9 cellular contexts compared by ENCODE assay signal in genomic region chr17:31561469-31562412, GRCh38.
DNase-seq lines count a peak whose midpoint lies in the region; ATAC-seq and TF ChIP-seq lines count a peak whose summit lies in the region.
"Had no signal": no experiment of that assay in that cellular context is flagged by ENCODE, and none has a peak within 500 bp of the region (broad histone marks: within the 10 kb centered on the region; RNA-seq: fewer than 3 reads in every experiment).

No MANE protein-coding gene starts in this region.

- no peaks in the 10 kb centered on the region for H3K79me1 ChIP-seq in H9 (ENCODE audit: insufficient read depth, low read depth, low read length, poor library complexity, severe bottlenecking)

- no peak overlapping the region for H4K8ac ChIP-seq in H9 (replicated peaks; ENCODE audit: insufficient read length, low read depth, low read length)

- no peak overlapping the region for H3K23ac ChIP-seq in H9 (ENCODE audit: insufficient read length, low read depth, low read length)

- no peak for TF ChIP-seq RAD21 in SK-N-SH (IDR thresholded peaks at IDR 0.05; ENCODE audit: low read length)

- no peak overlapping the region for H4K91ac ChIP-seq in H9 (ENCODE audit: insufficient read length, low read depth, low read length)

- no peak overlapping the region for H2BK15ac ChIP-seq in H9 (ENCODE audit: low read depth, low read length)

- H3K79me2 ChIP-seq in H9 (ENCODE audit: insufficient read depth, low read length) = no peaks in the 10 kb centered on the region; the same call in 1 of the 2 replicates
- peaks cover 64% of the 10 kb centered on the region for H3K79me2 ChIP-seq in SK-N-SH (ENCODE audit: insufficient read depth)

- H4K5ac ChIP-seq in H9 (ENCODE audit: insufficient read length, low read depth, low read length) = no peak overlapping the region

- no peak overlapping the region for H2BK12ac ChIP-seq in H9 (ENCODE audit: insufficient read length, low read depth, low read length)

- H3K4me1 Mint-ChIP-seq in H9 = peaks cover 50 to 59% of the 10 kb centered on the region in 2 experiments

- no peak overlapping the region for H2BK20ac ChIP-seq in H9 (ENCODE audit: low read depth, low read length, poor library complexity, severe bottlenecking)

- H3K4me3 Mint-ChIP-seq in H9 = peak overlapping the region in 1 of 2 experiments; percentile 53; a peak in 2 of 5 replicates

- CTCF ChIA-PET in SK-N-SH (lab: Yijun Ruan, JAX) = interaction anchor here (1.1 to 15.6 kb wide), 3 partner anchors 13 to 281 kb away, joined by 3 to 338 read pairs (median 3); no protein-coding TSS in a partner anchor

- H3K4me1 ChIP-seq in H9 (ENCODE audit: insufficient read depth, low read length) (peaks cover 9% of the 10 kb centered on the region; the same call in 1 of the 2 replicates), SK-N-SH (ENCODE audit: control insufficient read depth in 1 of 2, insufficient read depth in 2 of 2, low read depth in 1 of 2, low read length in 1 of 2) (peaks cover 15 to 44% of the 10 kb centered on the region in 2 experiments; a peak in 3 of 4 replicates)

- H3K36me3 ChIP-seq in SK-N-SH (replicated peaks in 1 of 2; ENCODE audit: control insufficient read depth in 1 of 2, insufficient read depth in 2 of 2, low read length in 1 of 2) = no peaks in the 10 kb centered on the region

- no peak overlapping the region for H2BK5ac ChIP-seq in H9 (ENCODE audit: insufficient read length, low read length)

- H3K9me3 ChIP-seq in H9 (ENCODE audit: control insufficient read depth, low read depth, low read length) (no peaks in the 10 kb centered on the region), SK-N-SH (no peaks in the 10 kb centered on the region)

- no peak for ATAC-seq in GM18868 (IDR thresholded peaks at IDR 0.05; ENCODE audit: unreplicated experiment)
- no peak for ATAC-seq in HG03025 (IDR thresholded peaks at IDR 0.05; ENCODE audit: low FRiP score, unreplicated experiment)

- no peak overlapping the region for H3K18ac ChIP-seq in H9 (ENCODE audit: insufficient read length, low read depth, low read length)

- H3K27me3 ChIP-seq in H9 (ENCODE audit: insufficient read depth, low read length) = peaks cover 4% of the 10 kb centered on the region; the same call in 1 of the 2 replicates
- H3K27me3 ChIP-seq in SK-N-SH (ENCODE audit: insufficient read depth) = no peaks in the 10 kb centered on the region
- H3K27me3 ChIP-seq: SJSA1 had no signal

- no peaks in the 10 kb centered on the region; a peak in 1 of 5 replicates for H3K9me3 Mint-ChIP-seq in H9

- H3K27ac ChIP-seq in H9 (ENCODE audit: insufficient read length, low read depth, low read length) = no peak overlapping the region
- peak overlapping the region; percentile 69 to 86 for H3K27ac ChIP-seq in SK-N-SH (ENCODE audit: low read depth in 2 of 2, low read length in 1 of 2)
- H3K27ac ChIP-seq: SJSA1 had no signal

- no peak overlapping the region for H3K56ac ChIP-seq in H9 (ENCODE audit: insufficient read length, low read depth, low read length)

- H2BK120ac ChIP-seq in H9 (ENCODE audit: low read depth, low read length, poor library complexity, severe bottlenecking) = no peak overlapping the region

- no peak overlapping the region for H2AFZ ChIP-seq in H9 (ENCODE audit: low read length)
- peak overlapping the region; percentile 31; the same call in 1 of the 2 replicates for H2AFZ ChIP-seq in SK-N-SH (ENCODE audit: low read depth)

- no peak for TF ChIP-seq CTCF in H9 (conservative IDR thresholded peaks at IDR 0.05)
- no peak for TF ChIP-seq CTCF in SK-N-SH (IDR thresholded peaks at IDR 0.05)

- no peak overlapping the region for H3K27ac Mint-ChIP-seq in H9

- H3K9ac ChIP-seq in H9 (ENCODE audit: extremely low read depth, insufficient read length, low read length) (no peak overlapping the region), SK-N-SH (peak overlapping the region; percentile 65)

- peaks cover 39% of the 10 kb centered on the region for H3F3A ChIP-seq in SK-N-SH (replicated peaks; ENCODE audit: insufficient read depth)

- peak in 1 of 2 experiments; percentile 7; a peak in 1 of 4 replicates for TF ChIP-seq EP300 in SK-N-SH (IDR thresholded peaks at IDR 0.05; ENCODE audit: borderline replicate concordance in 1 of 2, low read depth in 1 of 2, low read length in 1 of 2)

- H3K14ac ChIP-seq in H9 (ENCODE audit: insufficient read depth, low read length) = no peak overlapping the region

- H3K4me2 ChIP-seq in H9 (ENCODE audit: insufficient read depth, insufficient read length, low read length) = peak overlapping the region; percentile 9
- H3K4me2 ChIP-seq in SK-N-SH = peak overlapping the region; percentile 76

- peaks cover 52% of the 10 kb centered on the region for H3K27me3 Mint-ChIP-seq in H9 (ENCODE audit: low read depth)

- DNase-seq in H9 (no peak), SK-N-SH (no peak), glomerular visceral epithelial cell (ENCODE audit: extremely low spot score) (peak; percentile 62), skeletal muscle cell (ENCODE audit: low read depth) (no peak), midbrain (lab: John Stamatoyannopoulos, UW) (no peak), OCI-M1 (lab: John Stamatoyannopoulos, UW) (no peak)

- H3K4me3 ChIP-seq in SK-N-SH (ENCODE audit: low read depth in 2 of 2, low read length in 1 of 2) (peak overlapping the region in 1 of 2 experiments; percentile 45; a peak in 2 of 4 replicates), skeletal muscle cell (ENCODE audit: low read depth, low read length) (peak overlapping the region; percentile 86)
- H3K4me3 ChIP-seq: SJSA1 had no signal

- POLR2A ChIA-PET in SK-N-SH (lab: Yijun Ruan, JAX) = interaction anchor here (0.6 kb wide), 1 partner anchor 187 kb away, joined by 3 read pairs; no protein-coding TSS in a partner anchor

- H3K23me2 ChIP-seq in H9 (ENCODE audit: insufficient read length, low read depth, low read length, poor library complexity, severe bottlenecking) = peaks cover 3% of the 10 kb centered on the region

- no peak overlapping the region for H2AK5ac ChIP-seq in H9 (ENCODE audit: insufficient read length, low read length)

- no peaks in the 10 kb centered on the region for H3K36me3 Mint-ChIP-seq in H9 (ENCODE audit: insufficient read depth in 1 of 3, low read depth in 3 of 3)

- H3K9me2 ChIP-seq in SK-N-SH = no peaks in the 10 kb centered on the region

- no peak overlapping the region for H3K4ac ChIP-seq in H9 (ENCODE audit: low read depth, low read length)

- no peaks in the 10 kb centered on the region for H4K20me1 ChIP-seq in H9 (ENCODE audit: control insufficient read depth, insufficient read depth, insufficient read length)
- H4K20me1 ChIP-seq in SK-N-SH (ENCODE audit: insufficient read depth) = no peaks in the 10 kb centered on the region

- H3T11ph ChIP-seq in H9 (ENCODE audit: low read length) = no peak overlapping the region

- WGBS in H9 (ENCODE audit: extremely low coverage, insufficient read length, low lambda C conversion rate) = no CpG with 5 or more reads among the region's 10 CpGs
- 39% methylated on average over 10 of the region's 10 CpGs for WGBS in SK-N-SH (ENCODE audit: low lambda C conversion rate)

TF ChIP-seq in SK-N-SH, 30 proteins besides CTCF, POLR2A, EP300 and RAD21:
- TF ChIP-seq SMC3 (IDR thresholded peaks at IDR 0.05; ENCODE audit: low read depth, low read length) (no peak), TCF12 (IDR thresholded peaks at IDR 0.05) (peak; percentile 42; the same call in 1 of the 2 replicates), EZH2phosphoT487 (IDR thresholded peaks at IDR 0.05; ENCODE audit: borderline replicate concordance, low read depth) (no peak), PBX3 (IDR thresholded peaks at IDR 0.05) (peak; percentile 41), FOSL2 (IDR thresholded peaks at IDR 0.05; ENCODE audit: borderline replicate concordance, low read depth) (peak; percentile 21; the same call in 1 of the 2 replicates)
